ENCODE assay signal across 9 cellular contexts in genomic region chr15:78103406-78104118, GRCh38. TPM values are rescaled to one million over a fixed set of nuclear protein-coding genes. Genes with fewer than 3 reads are reported as not detected.
DNase-seq lines count a peak whose midpoint lies in the region; ATAC-seq and TF ChIP-seq lines count a peak whose summit lies in the region.
"Had no signal": no experiment of that assay in that cellular context is flagged by ENCODE, and none has a peak within 500 bp of the region (broad histone marks: within the 10 kb centered on the region; RNA-seq: fewer than 3 reads in every experiment).

No MANE protein-coding gene starts in this region.

- DNase-seq in GM10266 (ENCODE audit: extremely low spot score): peak; percentile 83
- peak; percentile 35 to 48 for DNase-seq in PC-9
- DNase-seq in activated naive CD4-positive, alpha-beta T cell treated with anti-CD3 and anti-CD28 coated beads, Interleukin-2, amount 50 U/mL, for 16 hours: peak; percentile 39
- DNase-seq in stimulated activated CD4-positive, alpha-beta T cell treated with anti-CD3 and anti-CD28 coated beads, Interleukin-4, amount 100 ng/mL, for 48 hours (ENCODE audit: low read depth in 2 of 2): peak; percentile 26 to 50
- DNase-seq in erythroblast (lab: John Stamatoyannopoulos, UW): no peak
- no peak for DNase-seq in germinal center (ENCODE audit: low spot score)
- DNase-seq in AG08395 (ENCODE audit: low spot score): no peak
- DNase-seq: naive B cell had no signal

- H3K27me3 ChIP-seq in PC-9 (ENCODE audit: insufficient read depth, low read depth): no peaks in the 10 kb centered on the region

- CTCF ChIA-PET in PC-9 (lab: Charles Lee): no interaction called here

- peaks cover 9% of the 10 kb centered on the region; the same call in 1 of the 2 replicates for H3F3A ChIP-seq in PC-9 (ENCODE audit: insufficient read depth, low read depth)

- peaks cover 46% of the 10 kb centered on the region for H3K4me1 ChIP-seq in PC-9 (replicated peaks; ENCODE audit: insufficient read depth)

- H3K9me3 ChIP-seq in PC-9 (ENCODE audit: insufficient read depth, low read depth): no peaks in the 10 kb centered on the region

- H3K79me2 ChIP-seq in PC-9 (ENCODE audit: low read depth): no peaks in the 10 kb centered on the region

- H3K36me3 ChIP-seq in PC-9 (ENCODE audit: low read depth): no peaks in the 10 kb centered on the region

- H2AFZ ChIP-seq in PC-9: no peak overlapping the region; the same call in 1 of the 2 replicates

- no peaks in the 10 kb centered on the region for H4K20me1 ChIP-seq in PC-9 (ENCODE audit: insufficient read depth)

- H3K4me3 ChIP-seq in PC-9: no peak overlapping the region

- 0 out of 2 replicates have a peak overlapping the region, but pooled peaks have one; percentile 12 for H3K27ac ChIP-seq in PC-9

- BruUV-seq in PC-9 (replicated peaks; lab: Mats Ljungman, UMichigan): no TSS peak

- POLR2A ChIA-PET in PC-9 (lab: Charles Lee; ENCODE audit: unreplicated experiment): no interaction called here

- TF ChIP-seq POLR2A in erythroblast (IDR thresholded peaks at IDR 0.05; ENCODE audit: low read length): no peak

- TF ChIP-seq CTCF in GM10266 (IDR thresholded peaks at IDR 0.05; ENCODE audit: control insufficient read depth, insufficient read depth, low read depth, missing control alignments) (no peak), PC-9 (conservative IDR thresholded peaks at IDR 0.05) (no peak)

- H3K4me2 ChIP-seq in PC-9: peak overlapping the region; percentile 42

- intact Hi-C loops in PC-9 (cut with micrococcal nuclease; ENCODE audit: unreplicated experiment): no loop called here

- peak; percentile 58 for ATAC-seq in HG02588 (IDR thresholded peaks at IDR 0.05; ENCODE audit: unreplicated experiment)

- H3K9me2 ChIP-seq in PC-9 (ENCODE audit: insufficient read depth): no peaks in the 10 kb centered on the region

RNA-seq across cellular contexts. Expression of gene SH2D7, which starts 11.2 kb away (rescaled TPM):
- total RNA-seq in PC-9 (2021): not detected in 2 replicates

RNA-seq across cellular contexts. Expression of gene TBC1D2B, which starts 26.1 kb away (rescaled TPM):
- total RNA-seq in PC-9 (2021): 27.7 and 28.3 TPM in 2 replicates

RNA-seq across cellular contexts. Expression of gene CIB2, which starts 27.7 kb away (rescaled TPM):
- 5.6 and 5.8 TPM in 2 replicates for total RNA-seq in PC-9 (2021)

RNA-seq across cellular contexts. Expression of gene IDH3A, which starts 45.6 kb away (rescaled TPM):
- total RNA-seq in PC-9 (2021): 64.8 and 67.8 TPM in 2 replicates

Comparison
In these comparisons a context has a peak if more than half of its experiments do, and no peak if none do; other contexts are left out.
1. DNase-seq: peak in GM10266 (single experiment), PC-9 (2 of 2), activated naive CD4-positive, alpha-beta T cell treated with anti-CD3 and anti-CD28 coated beads, Interleukin-2, amount 50 U/mL, for 16 hours (single experiment) and stimulated activated CD4-positive, alpha-beta T cell treated with anti-CD3 and anti-CD28 coated beads, Interleukin-4, amount 100 ng/mL, for 48 hours (2 of 2); none in erythroblast (0 of 2), germinal center (single experiment) and AG08395 (single experiment).